Comparison of ENCODE assay signal across 20 cellular contexts in genomic region chr17:68440526-68440925, GRCh38. TPM values are rescaled to one million over a fixed set of nuclear protein-coding genes. Genes with fewer than 3 reads are reported as not detected.
DNase-seq lines count a peak whose midpoint lies in the region; ATAC-seq, FAIRE-seq and TF ChIP-seq lines count a peak whose summit lies in the region.
"Had no signal": no experiment of that assay in that cellular context is flagged by ENCODE, and none has a peak within 500 bp of the region (broad histone marks: within the 10 kb centered on the region; RNA-seq: fewer than 3 reads in every experiment).

No MANE protein-coding gene starts in this region.

- TF ChIP-seq CTCF in kidney (IDR thresholded peaks at IDR 0.05; ENCODE audit: borderline replicate concordance, extremely low read depth, insufficient read depth): no peak

- TF ChIP-seq POLR2A in GM18505 (IDR thresholded peaks at IDR 0.05; ENCODE audit: borderline replicate concordance, extremely low read depth, insufficient read depth, insufficient read length): no peak

- H3K4me1 ChIP-seq in kidney (ENCODE audit: control insufficient read depth in 1 of 2, insufficient read depth in 1 of 2, low read depth in 1 of 2, low read length in 2 of 2): peaks cover 14 to 24% of the 10 kb centered on the region in 2 donors

- ATAC-seq in activated CD8-positive, alpha-beta T cell treated with anti-CD3 and anti-CD28 coated beads, Interleukin-2, amount 10 ng/mL, durations not matched to agents 7 days and 5 days: no peak
- ATAC-seq in stimulated activated memory B cell treated with anti-CD40 and anti-IgM and Interleukin-4, amounts not matched to agents 10 μg/mL and 1 μg/mL and 100 μg/mL, for 72 hours: no peak
- ATAC-seq in esophagus mucosa: no peak
- no peak for ATAC-seq in GM18505 (IDR thresholded peaks at IDR 0.05; ENCODE audit: unreplicated experiment)

- peak overlapping the region; percentile 52 to 62 for H3K27ac ChIP-seq in kidney (ENCODE audit: low read depth in 2 of 2, low read length in 2 of 2)
- H3K27ac ChIP-seq: SJSA1 had no signal

- peak overlapping the region in 1 of 2 donors; percentile 22 for H3K4me3 ChIP-seq in kidney (ENCODE audit: low read length in 2 of 2)
- H3K4me3 ChIP-seq: breast epithelium, SJSA1, suprapubic skin had no signal

- DNase-seq in activated CD4-positive, alpha-beta memory T cell treated with anti-CD3 and anti-CD28 coated beads, Interleukin-2, amount 10 ng/mL, durations not matched to agents 7 days and 5 days: no peak
- DNase-seq in activated CD4-positive, alpha-beta memory T cell treated with anti-CD3 and anti-CD28 coated beads for 36 hours: no peak
- DNase-seq in activated CD8-positive, alpha-beta T cell treated with anti-CD3 and anti-CD28 coated beads, Interleukin-2, amount 10 ng/mL, durations not matched to agents 7 days and 5 days: no peak
- DNase-seq in kidney: no peak
- no peak for DNase-seq in T-helper 9 cell
- DNase-seq: activated naive CD4-positive, alpha-beta T cell treated with Interleukin-2 at 50 U/mL for 16 hours; endodermal cell; NCI-H1436 treated with DMSO at 0.1 percent for 48 hours; NCI-H345; stimulated activated CD4-positive, alpha-beta T cell treated with anti-CD3 and anti-CD28 coated beads, Interleukin-15, amount 100 ng/mL, for 24 hours had no signal

- H3K9me3 Mint-ChIP-seq in activated CD4-positive, alpha-beta memory T cell treated with anti-CD3 and anti-CD28 coated beads, Interleukin-2, amount 10 ng/mL, durations not matched to agents 7 days and 5 days: no peaks in the 10 kb centered on the region
- H3K9me3 Mint-ChIP-seq in activated CD4-positive, alpha-beta memory T cell treated with anti-CD3 and anti-CD28 coated beads for 36 hours: no peaks in the 10 kb centered on the region
- H3K9me3 Mint-ChIP-seq in activated CD8-positive, alpha-beta T cell treated with anti-CD3 and anti-CD28 coated beads, Interleukin-2, amount 10 ng/mL, durations not matched to agents 7 days and 5 days (ENCODE audit: insufficient read depth): no peaks in the 10 kb centered on the region
- H3K9me3 Mint-ChIP-seq in stimulated activated memory B cell treated with anti-CD40 and anti-IgM and Interleukin-4, amounts not matched to agents 10 μg/mL and 1 μg/mL and 100 μg/mL, for 72 hours: no peaks in the 10 kb centered on the region
- H3K9me3 Mint-ChIP-seq: endodermal cell had no signal

- peaks cover 60% of the 10 kb centered on the region for H3K4me1 Mint-ChIP-seq in activated CD4-positive, alpha-beta memory T cell treated with anti-CD3 and anti-CD28 coated beads, Interleukin-2, amount 10 ng/mL, durations not matched to agents 7 days and 5 days
- peaks cover 48% of the 10 kb centered on the region for H3K4me1 Mint-ChIP-seq in activated CD4-positive, alpha-beta memory T cell treated with anti-CD3 and anti-CD28 coated beads for 36 hours (ENCODE audit: low read depth)
- peaks cover 57% of the 10 kb centered on the region for H3K4me1 Mint-ChIP-seq in activated CD8-positive, alpha-beta T cell treated with anti-CD3 and anti-CD28 coated beads, Interleukin-2, amount 10 ng/mL, durations not matched to agents 7 days and 5 days (ENCODE audit: low read depth)
- H3K4me1 Mint-ChIP-seq in stimulated activated memory B cell treated with anti-CD40 and anti-IgM and Interleukin-4, amounts not matched to agents 10 μg/mL and 1 μg/mL and 100 μg/mL, for 72 hours: peaks cover 45% of the 10 kb centered on the region

- H3K4me3 Mint-ChIP-seq in activated CD4-positive, alpha-beta memory T cell treated with anti-CD3 and anti-CD28 coated beads, Interleukin-2, amount 10 ng/mL, durations not matched to agents 7 days and 5 days: no peak overlapping the region
- H3K4me3 Mint-ChIP-seq in activated CD4-positive, alpha-beta memory T cell treated with anti-CD3 and anti-CD28 coated beads for 36 hours: no peak overlapping the region
- no peak overlapping the region for H3K4me3 Mint-ChIP-seq in activated CD8-positive, alpha-beta T cell treated with anti-CD3 and anti-CD28 coated beads, Interleukin-2, amount 10 ng/mL, durations not matched to agents 7 days and 5 days
- H3K4me3 Mint-ChIP-seq in stimulated activated memory B cell treated with anti-CD40 and anti-IgM and Interleukin-4, amounts not matched to agents 10 μg/mL and 1 μg/mL and 100 μg/mL, for 72 hours: no peak overlapping the region
- H3K4me3 Mint-ChIP-seq: endodermal cell had no signal

- H3K27ac Mint-ChIP-seq in activated CD4-positive, alpha-beta memory T cell treated with anti-CD3 and anti-CD28 coated beads, Interleukin-2, amount 10 ng/mL, durations not matched to agents 7 days and 5 days: peak overlapping the region; percentile 36
- no peak overlapping the region for H3K27ac Mint-ChIP-seq in activated CD4-positive, alpha-beta memory T cell treated with anti-CD3 and anti-CD28 coated beads for 36 hours
- peak overlapping the region; percentile 58 for H3K27ac Mint-ChIP-seq in activated CD8-positive, alpha-beta T cell treated with anti-CD3 and anti-CD28 coated beads, Interleukin-2, amount 10 ng/mL, durations not matched to agents 7 days and 5 days
- H3K27ac Mint-ChIP-seq in stimulated activated memory B cell treated with anti-CD40 and anti-IgM and Interleukin-4, amounts not matched to agents 10 μg/mL and 1 μg/mL and 100 μg/mL, for 72 hours: peak overlapping the region; percentile 53
- H3K27ac Mint-ChIP-seq: endodermal cell had no signal

- POLR2A ChIA-PET in activated CD4-positive, alpha-beta memory T cell treated with anti-CD3 and anti-CD28 coated beads, Interleukin-2, amount 10 ng/mL, durations not matched to agents 7 days and 5 days (lab: Charles Lee): interaction anchor here (0.6 to 14.5 kb wide), 3 partner anchors 10 to 149 kb away, joined by 3 to 255 read pairs (median 5); partner anchors contain the start of genes ARSG, SLC16A6 and WIPI1
- POLR2A ChIA-PET in activated CD4-positive, alpha-beta memory T cell treated with anti-CD3 and anti-CD28 coated beads for 36 hours (lab: Charles Lee): no interaction called here
- POLR2A ChIA-PET in activated CD8-positive, alpha-beta T cell treated with anti-CD3 and anti-CD28 coated beads, Interleukin-2, amount 10 ng/mL, durations not matched to agents 7 days and 5 days (lab: Charles Lee): interaction anchor here (0.6 to 2.2 kb wide), 3 partner anchors 16 to 574 kb away, joined by 3 to 7 read pairs (median 6); no protein-coding TSS in a partner anchor

- intact Hi-C loops in activated CD4-positive, alpha-beta memory T cell treated with anti-CD3 and anti-CD28 coated beads for 36 hours (cut with micrococcal nuclease): no loop called here
- intact Hi-C loops in kidney (cut with DNase I): no loop called here

- no peak for FAIRE-seq in kidney (lab: Jason Lieb, UNC)
- FAIRE-seq: A204.1, frontal cortex, GM12892, islet of Langerhans had no signal

- H3K27me3 Mint-ChIP-seq in activated CD4-positive, alpha-beta memory T cell treated with anti-CD3 and anti-CD28 coated beads, Interleukin-2, amount 10 ng/mL, durations not matched to agents 7 days and 5 days: no peaks in the 10 kb centered on the region
- no peaks in the 10 kb centered on the region for H3K27me3 Mint-ChIP-seq in activated CD4-positive, alpha-beta memory T cell treated with anti-CD3 and anti-CD28 coated beads for 36 hours
- H3K27me3 Mint-ChIP-seq in activated CD8-positive, alpha-beta T cell treated with anti-CD3 and anti-CD28 coated beads, Interleukin-2, amount 10 ng/mL, durations not matched to agents 7 days and 5 days (ENCODE audit: low read depth): no peaks in the 10 kb centered on the region
- H3K27me3 Mint-ChIP-seq in stimulated activated memory B cell treated with anti-CD40 and anti-IgM and Interleukin-4, amounts not matched to agents 10 μg/mL and 1 μg/mL and 100 μg/mL, for 72 hours: no peaks in the 10 kb centered on the region

- peaks cover 3 to 4% of the 10 kb centered on the region in 2 donors for H3K36me3 ChIP-seq in kidney (ENCODE audit: control insufficient read depth in 1 of 2, insufficient read depth in 2 of 2, low read length in 2 of 2)
- H3K36me3 ChIP-seq: breast epithelium had no signal

- peaks cover 69% of the 10 kb centered on the region for H3K36me3 Mint-ChIP-seq in activated CD4-positive, alpha-beta memory T cell treated with anti-CD3 and anti-CD28 coated beads, Interleukin-2, amount 10 ng/mL, durations not matched to agents 7 days and 5 days (ENCODE audit: low read depth)
- peaks cover 4% of the 10 kb centered on the region for H3K36me3 Mint-ChIP-seq in activated CD4-positive, alpha-beta memory T cell treated with anti-CD3 and anti-CD28 coated beads for 36 hours
- H3K36me3 Mint-ChIP-seq in activated CD8-positive, alpha-beta T cell treated with anti-CD3 and anti-CD28 coated beads, Interleukin-2, amount 10 ng/mL, durations not matched to agents 7 days and 5 days (ENCODE audit: low read depth): peaks cover 62% of the 10 kb centered on the region
- no peaks in the 10 kb centered on the region for H3K36me3 Mint-ChIP-seq in stimulated activated memory B cell treated with anti-CD40 and anti-IgM and Interleukin-4, amounts not matched to agents 10 μg/mL and 1 μg/mL and 100 μg/mL, for 72 hours

- CTCF ChIA-PET in activated CD4-positive, alpha-beta memory T cell treated with anti-CD3 and anti-CD28 coated beads, Interleukin-2, amount 10 ng/mL, durations not matched to agents 7 days and 5 days (lab: Charles Lee): interaction anchor here (0.9 to 8.6 kb wide), 4 partner anchors 8 to 267 kb away, joined by 3 to 206 read pairs (median 3); partner anchors contain the start of gene WIPI1
- CTCF ChIA-PET in activated CD4-positive, alpha-beta memory T cell treated with anti-CD3 and anti-CD28 coated beads for 36 hours (lab: Charles Lee): interaction anchor here (0.9 to 5.4 kb wide), 6 partner anchors 9 to 268 kb away, joined by 3 to 34 read pairs (median 5); partner anchors contain the start of gene WIPI1
- CTCF ChIA-PET in activated CD8-positive, alpha-beta T cell treated with anti-CD3 and anti-CD28 coated beads, Interleukin-2, amount 10 ng/mL, durations not matched to agents 7 days and 5 days (lab: Charles Lee): interaction anchor here (0.9 to 14.3 kb wide), 6 partner anchors 17 to 192 kb away, joined by 3 to 270 read pairs (median 3); partner anchors contain the start of genes AMZ2 and WIPI1

- no peaks in the 10 kb centered on the region for H3K9me3 ChIP-seq in kidney (ENCODE audit: control insufficient read depth in 1 of 2, low read length in 2 of 2)
- H3K9me3 ChIP-seq: breast epithelium, SJSA1, suprapubic skin had no signal

- no peak overlapping the region for H3K9ac ChIP-seq in kidney (ENCODE audit: low read length in 2 of 2)

RNA-seq across cellular contexts. Expression of gene WIPI1, which starts 16.8 kb away (rescaled TPM):
- 10 to 100 TPM; 60.0 to 62.7 TPM for total RNA-seq in activated CD4-positive, alpha-beta memory T cell treated with anti-CD3 and anti-CD28 coated beads, Interleukin-2, amount 10 ng/mL, durations not matched to agents 7 days and 5 days
- 10 to 100 TPM; 27.3 to 27.5 TPM for total RNA-seq in activated CD4-positive, alpha-beta memory T cell treated with anti-CD3 and anti-CD28 coated beads for 36 hours
- total RNA-seq in activated CD8-positive, alpha-beta T cell treated with anti-CD3 and anti-CD28 coated beads, Interleukin-2, amount 10 ng/mL, durations not matched to agents 7 days and 5 days: 10 to 100 TPM; 40.8 to 41.4 TPM
- total RNA-seq in kidney: 41.2 TPM
- polyA plus RNA-seq in kidney (ENCODE audit: insufficient read depth, low read depth, low replicate concordance): 40.9 TPM
- 13.3 TPM for total RNA-seq in esophagus mucosa
